ENCODE assay signal across 8 cellular contexts in genomic region chr21:41956926-41957729, GRCh38. TPM values are rescaled to one million over a fixed set of nuclear protein-coding genes. Genes with fewer than 3 reads are reported as not detected.
DNase-seq lines count a peak whose midpoint lies in the region; ATAC-seq and TF ChIP-seq lines count a peak whose summit lies in the region.

No MANE protein-coding gene starts in this region.

- H3K36me3 ChIP-seq in adrenal gland (replicated peaks in 1 of 2) = no peaks in the 10 kb centered on the region
- no peaks in the 10 kb centered on the region for H3K36me3 ChIP-seq in lung (ENCODE audit: control insufficient read depth in 2 of 2, insufficient read depth in 2 of 2, low read length in 2 of 2)
- no peaks in the 10 kb centered on the region for H3K36me3 ChIP-seq in Karpas-422 (ENCODE audit: insufficient read depth, low read length)

- DNase-seq in ACHN (peak; percentile 44), HFFc6 (peak; percentile 77), adrenal gland (peak in 6 of 7 donors; percentile 54 to 81 (median 72)), lung (ENCODE audit: low spot score) (no peak), Karpas-422 (no peak), NCI-H187 treated with DMSO at 0.1 percent for 48 hours (lab: John Stamatoyannopoulos, UW) (no peak), GOT3 (lab: John Stamatoyannopoulos, UW) (no peak)
- no peak for DNase-seq in activated T-cell treated with anti-CD3 and anti-CD28 coated beads, Interleukin-2, amount 50 U/mL, for 4 hours

- no peaks in the 10 kb centered on the region for H3K79me2 ChIP-seq in Karpas-422 (ENCODE audit: low read length)

- no peaks in the 10 kb centered on the region for H3K9me3 Mint-ChIP-seq in HFFc6
- H3K9me3 Mint-ChIP-seq in activated T-cell treated with anti-CD3 and anti-CD28 coated beads, Interleukin-2, amount 50 U/mL, for 4 hours = no peaks in the 10 kb centered on the region

- H3K27ac ChIP-seq in adrenal gland (peak overlapping the region; percentile 6 to 92 (median 83)), lung (ENCODE audit: low read depth in 1 of 2, low read length in 1 of 2) (peak overlapping the region; percentile 1 to 2), Karpas-422 (ENCODE audit: low read length) (no peak overlapping the region)

- in situ Hi-C loops in ACHN (cut with HindIII; ENCODE audit: low pct_ligation_motif_present, low pct_unique_long_range_greater_than_20kb, low sequenced_read_pairs) = no loop called here

- no peaks in the 10 kb centered on the region for H3K9me2 ChIP-seq in Karpas-422 (replicated peaks; ENCODE audit: insufficient read depth, low read length)

- no peak overlapping the region for H3K9ac ChIP-seq in Karpas-422 (ENCODE audit: low read length)

- H3K4me3 Mint-ChIP-seq in HFFc6 = peak overlapping the region; percentile 71
- H3K4me3 Mint-ChIP-seq in activated T-cell treated with anti-CD3 and anti-CD28 coated beads, Interleukin-2, amount 50 U/mL, for 4 hours = no peak overlapping the region

- peak overlapping the region; percentile 97 for H3K27ac Mint-ChIP-seq in HFFc6

- no peak overlapping the region for H3K4me2 ChIP-seq in Karpas-422 (ENCODE audit: low read depth, low read length, poor library complexity, severe bottlenecking)

- peaks cover 6% of the 10 kb centered on the region; the same call in 1 of the 2 replicates for H4K20me1 ChIP-seq in Karpas-422 (ENCODE audit: insufficient read depth, low read depth, low read length)

- peaks cover 2% of the 10 kb centered on the region for H3K27me3 Mint-ChIP-seq in HFFc6 (ENCODE audit: insufficient read depth)
- H3K27me3 Mint-ChIP-seq in activated T-cell treated with anti-CD3 and anti-CD28 coated beads, Interleukin-2, amount 50 U/mL, for 4 hours (ENCODE audit: low read depth) = peaks cover 36% of the 10 kb centered on the region

- ATAC-seq in lung (ENCODE audit: insufficient read depth, low FRiP score) = no peak
- no peak for ATAC-seq in activated T-cell treated with anti-CD3 and anti-CD28 coated beads, Interleukin-2, amount 50 U/mL, for 4 hours

- H3K4me1 ChIP-seq in adrenal gland (replicated peaks in 1 of 2) (peaks cover 35 to 37% of the 10 kb centered on the region in 2 donors), lung (ENCODE audit: control insufficient read depth in 2 of 2, insufficient read depth in 2 of 2, low read length in 2 of 2) (peaks cover 0 to 10% of the 10 kb centered on the region in 2 donors), Karpas-422 (ENCODE audit: low read length) (no peaks in the 10 kb centered on the region)

- no peaks in the 10 kb centered on the region for H3K27me3 ChIP-seq in adrenal gland
- H3K27me3 ChIP-seq in lung (ENCODE audit: control insufficient read depth, insufficient read depth) = no peaks in the 10 kb centered on the region
- no peaks in the 10 kb centered on the region for H3K27me3 ChIP-seq in Karpas-422 (ENCODE audit: low read length)

- intact Hi-C loops in adrenal gland (cut with DNase I) = loop anchor here (5.0 to 10.0 kb wide), 2 partner anchors 45 to 48 kb away; no protein-coding TSS in a partner anchor

- no peaks in the 10 kb centered on the region for H3K36me3 Mint-ChIP-seq in HFFc6 (ENCODE audit: low read depth)
- H3K36me3 Mint-ChIP-seq in activated T-cell treated with anti-CD3 and anti-CD28 coated beads, Interleukin-2, amount 50 U/mL, for 4 hours (ENCODE audit: insufficient read depth) = no peaks in the 10 kb centered on the region

- H3K9me3 ChIP-seq in adrenal gland (replicated peaks in 1 of 3) = no peaks in the 10 kb centered on the region
- H3K9me3 ChIP-seq in lung (ENCODE audit: control insufficient read depth in 2 of 2, insufficient read depth in 1 of 2, low read length in 1 of 2) = no peaks in the 10 kb centered on the region
- no peaks in the 10 kb centered on the region for H3K9me3 ChIP-seq in Karpas-422 (ENCODE audit: low read length)

- 40 to 54% (median 51%) methylated on average over 9 of the region's 9 CpGs for WGBS in adrenal gland, 4 donors
- WGBS in lung, 2 donors = 51 to 77% methylated on average over 9 of the region's 9 CpGs

- peaks cover 77% of the 10 kb centered on the region for H3K4me1 Mint-ChIP-seq in HFFc6 (ENCODE audit: low read depth)
- peaks cover 10% of the 10 kb centered on the region for H3K4me1 Mint-ChIP-seq in activated T-cell treated with anti-CD3 and anti-CD28 coated beads, Interleukin-2, amount 50 U/mL, for 4 hours (ENCODE audit: low read depth)

- no peak overlapping the region for H3K4me3 ChIP-seq in adrenal gland
- no peak overlapping the region for H3K4me3 ChIP-seq in lung
- no peak overlapping the region for H3K4me3 ChIP-seq in Karpas-422 (ENCODE audit: low read length)

- TF ChIP-seq CTCF in HFFc6 (IDR thresholded peaks at IDR 0.05) = no peak
- TF ChIP-seq CTCF in adrenal gland (IDR thresholded peaks at IDR 0.05) = peak in 2 of 6 experiments; percentile 6 to 34
- TF ChIP-seq CTCF in lung (IDR thresholded peaks at IDR 0.05; ENCODE audit: control extremely low read depth, extremely low read depth) = no peak

- no peak overlapping the region for H2AFZ ChIP-seq in Karpas-422 (ENCODE audit: low read length)

- peak in 1 of 2 donors; percentile 54 for TF ChIP-seq POLR2A in adrenal gland (IDR thresholded peaks at IDR 0.05)

RNA-seq across cellular contexts. Expression of gene C2CD2, which starts 3.3 kb away (rescaled TPM):
- total RNA-seq in HFFc6 (2021; fragmentation: NEBNext Ultra II Directional; extraction: Animal tissue kit (Norgen Biotek cat#: 25700)) = 10 to 100 TPM; 14.4 to 19.9 (median 17.2) TPM
- 100 to 1,000 TPM; 233 to 439 (median 302) TPM for total RNA-seq in adrenal gland
- polyA plus RNA-seq in adrenal gland = 100 to 1,000 TPM; 175 to 284 (median 180) TPM
- 10 to 100 TPM; 17.4 to 19.5 TPM for total RNA-seq in lung
- polyA plus RNA-seq in lung = 1 to 10 TPM; 7.0 to 7.1 TPM
- 0.07 TPM in 1 of 2 replicates, not detected in the other for total RNA-seq in Karpas-422 (2014; rRNA removed; shearing (Covaris generic); ENCODE audit: low replicate concordance)
- 1 to 10 TPM; 1.6 to 7.4 (median 4.3) TPM for total RNA-seq in activated T-cell treated with anti-CD3 and anti-CD28 coated beads, Interleukin-2, amount 50 U/mL, for 4 hours

RNA-seq across cellular contexts. Expression of gene ZBTB21, which starts 53.0 kb away (rescaled TPM):
- total RNA-seq in HFFc6 (2021; fragmentation: NEBNext Ultra II Directional; extraction: Animal tissue kit (Norgen Biotek cat#: 25700)) = 10 to 100 TPM; 16.6 to 19.5 (median 18.9) TPM
- total RNA-seq in adrenal gland (10 to 100 TPM; 11.0 to 39.1 (median 22.5) TPM), lung (10 to 100 TPM; 10.6 to 15.4 TPM)
- polyA plus RNA-seq in adrenal gland (10 to 100 TPM in 1 of 3 donors, 1 to 10 TPM in 2; 6.8 to 10.2 (median 7.6) TPM), lung (1 to 10 TPM; 3.2 to 4.5 TPM)
- total RNA-seq in Karpas-422 (2014; rRNA removed; shearing (Covaris generic); ENCODE audit: low replicate concordance) = 1.2 and 2.8 TPM in 2 replicates
- 10 to 100 TPM; 25.6 to 33.7 (median 27.2) TPM for total RNA-seq in activated T-cell treated with anti-CD3 and anti-CD28 coated beads, Interleukin-2, amount 50 U/mL, for 4 hours

Comparison
In these comparisons a context has a peak if more than half of its experiments do, and no peak if none do; other contexts are left out.
1. DNase-seq: peak in ACHN (single experiment), HFFc6 (single experiment) and adrenal gland (6 of 7); none in lung (single experiment), Karpas-422 (single experiment), NCI-H187 treated with DMSO at 0.1 percent for 48 hours (single experiment), activated T-cell treated with anti-CD3 and anti-CD28 coated beads, Interleukin-2, amount 50 U/mL, for 4 hours (single experiment) and GOT3 (single experiment).
2. RNA of gene C2CD2, which starts 3.3 kb away (total RNA-seq): 233 to 439 TPM in adrenal gland; 17.4 to 19.5 TPM in lung, 14.4 to 19.9 TPM in HFFc6, 1.6 to 7.4 TPM in activated T-cell treated with anti-CD3 and anti-CD28 coated beads, Interleukin-2, amount 50 U/mL, for 4 hours and 0.07 TPM in Karpas-422; every median in the first group is over 10 times any median in the second.